Comparison of ENCODE assay signal across 19 cellular contexts in genomic region chrX:150868625-150869024, GRCh38. TPM values are rescaled to one million over a fixed set of nuclear protein-coding genes. Genes with fewer than 3 reads are reported as not detected.
DNase-seq lines count a peak whose midpoint lies in the region; ATAC-seq, FAIRE-seq and TF ChIP-seq lines count a peak whose summit lies in the region.
"Had no signal": no experiment of that assay in that cellular context is flagged by ENCODE, and none has a peak within 500 bp of the region (broad histone marks: within the 10 kb centered on the region; RNA-seq: fewer than 3 reads in every experiment).

No MANE protein-coding gene starts in this region.

- TF ChIP-seq CTCF in left ventricle myocardium inferior (IDR thresholded peaks at IDR 0.05; ENCODE audit: borderline replicate concordance) (no peak), astrocyte (IDR thresholded peaks at IDR 0.05; ENCODE audit: insufficient read depth, low read depth, low read length) (no peak), colonic mucosa (IDR thresholded peaks at IDR 0.05) (no peak)

- peaks cover 17% of the 10 kb centered on the region for H3K4me1 Mint-ChIP-seq in astrocyte (ENCODE audit: low read depth, unreplicated experiment)
- peaks cover 35% of the 10 kb centered on the region for H3K4me1 Mint-ChIP-seq in stimulated activated memory B cell treated with anti-CD40 and anti-IgM and Interleukin-4, amounts not matched to agents 10 μg/mL and 1 μg/mL and 100 μg/mL, for 72 hours

- no peak overlapping the region for H3K4me3 Mint-ChIP-seq in astrocyte (ENCODE audit: unreplicated experiment)
- no peak overlapping the region for H3K4me3 Mint-ChIP-seq in stimulated activated memory B cell treated with anti-CD40 and anti-IgM and Interleukin-4, amounts not matched to agents 10 μg/mL and 1 μg/mL and 100 μg/mL, for 72 hours

- H3K27ac ChIP-seq in left ventricle myocardium inferior (replicated peaks) (peak overlapping the region; percentile 85), astrocyte (ENCODE audit: low read depth, low read length) (no peak overlapping the region), colonic mucosa (no peak overlapping the region)

- no peak for DNase-seq in left ventricle myocardium inferior
- DNase-seq in Right ventricle myocardium inferior (ENCODE audit: missing footprints) = no peak
- DNase-seq in astrocyte (ENCODE audit: low read depth) = no peak
- DNase-seq in colonic mucosa = no peak
- no peak for DNase-seq in stimulated activated naive CD8-positive, alpha-beta T cell treated with anti-CD3 and anti-CD28 coated beads, Interleukin-15, Interleukin-2, amounts not matched to agents 100 U/mL and 50 U/mL, for 24 hours
- DNase-seq in SW480 (ENCODE audit: low spot score) = no peak
- DNase-seq: 8988T, Calu3, DMS79 treated with DMSO at 0.1 percent for 48 hours, NCI-H1092, NCI-H1694, NCI-H2107, NCI-H226, NCI-H526 treated with DMSO at 0.1 percent for 48 hours, PC-3 had no signal

- H3K36me3 ChIP-seq in left ventricle myocardium inferior = no peaks in the 10 kb centered on the region
- no peaks in the 10 kb centered on the region for H3K36me3 ChIP-seq in astrocyte (ENCODE audit: insufficient read depth, low read length)
- no peaks in the 10 kb centered on the region for H3K36me3 ChIP-seq in colonic mucosa
- H3K36me3 ChIP-seq: HAP-1 had no signal

- H4K20me1 ChIP-seq in astrocyte (ENCODE audit: insufficient read depth, low read length) = peaks cover 3% of the 10 kb centered on the region

- ATAC-seq in Right ventricle myocardium inferior = no peak
- peak; percentile 40 for ATAC-seq in HG03175 (IDR thresholded peaks at IDR 0.05; ENCODE audit: unreplicated experiment)
- no peak for ATAC-seq in stimulated activated memory B cell treated with anti-CD40 and anti-IgM and Interleukin-4, amounts not matched to agents 10 μg/mL and 1 μg/mL and 100 μg/mL, for 72 hours
- ATAC-seq in stimulated activated naive CD8-positive, alpha-beta T cell treated with anti-CD3 and anti-CD28 coated beads, Interleukin-15, Interleukin-2, amounts not matched to agents 100 U/mL and 50 U/mL, for 24 hours = no peak
- ATAC-seq: PC-3 had no signal

- peaks cover 5% of the 10 kb centered on the region for H3K36me3 Mint-ChIP-seq in astrocyte (ENCODE audit: low read depth, unreplicated experiment)
- peaks cover 8% of the 10 kb centered on the region for H3K36me3 Mint-ChIP-seq in stimulated activated memory B cell treated with anti-CD40 and anti-IgM and Interleukin-4, amounts not matched to agents 10 μg/mL and 1 μg/mL and 100 μg/mL, for 72 hours

- no peaks in the 10 kb centered on the region for H3K79me2 ChIP-seq in astrocyte (ENCODE audit: insufficient read depth, low read length)

- no peaks in the 10 kb centered on the region for H3K27me3 Mint-ChIP-seq in astrocyte (ENCODE audit: low read depth, unreplicated experiment)
- no peaks in the 10 kb centered on the region for H3K27me3 Mint-ChIP-seq in stimulated activated memory B cell treated with anti-CD40 and anti-IgM and Interleukin-4, amounts not matched to agents 10 μg/mL and 1 μg/mL and 100 μg/mL, for 72 hours

- intact Hi-C loops in left ventricle myocardium inferior (cut with micrococcal nuclease) = no loop called here
- intact Hi-C loops in Right ventricle myocardium inferior (cut with DNase I) = no loop called here
- intact Hi-C loops in colonic mucosa (cut with DNase I) = no loop called here

- H3K9ac ChIP-seq in astrocyte (ENCODE audit: low read length) (no peak overlapping the region), colonic mucosa (ENCODE audit: low read depth in 2 of 2, low read length in 2 of 2) (no peak overlapping the region)

- H3K9me3 ChIP-seq in left ventricle myocardium inferior (replicated peaks) (no peaks in the 10 kb centered on the region), astrocyte (ENCODE audit: insufficient read depth, low read depth, low read length) (no peaks in the 10 kb centered on the region), colonic mucosa (no peaks in the 10 kb centered on the region)
- H3K9me3 ChIP-seq: HAP-1 had no signal

- H3K4me3 ChIP-seq in left ventricle myocardium inferior (no peak overlapping the region), astrocyte (ENCODE audit: insufficient read depth, low read depth, low read length) (no peak overlapping the region), colonic mucosa (no peak overlapping the region)
- H3K4me3 ChIP-seq: HAP-1 had no signal

- H3K4me2 ChIP-seq in astrocyte (ENCODE audit: low read length) = no peak overlapping the region

- H3K27me3 ChIP-seq in left ventricle myocardium inferior (ENCODE audit: low read depth) (no peaks in the 10 kb centered on the region), astrocyte (ENCODE audit: insufficient read depth, low read length) (no peaks in the 10 kb centered on the region), colonic mucosa (no peaks in the 10 kb centered on the region)

- H2AFZ ChIP-seq in astrocyte (ENCODE audit: low read depth, low read length) = no peak overlapping the region

- no peaks in the 10 kb centered on the region for H3K9me3 Mint-ChIP-seq in astrocyte (ENCODE audit: unreplicated experiment)
- no peaks in the 10 kb centered on the region for H3K9me3 Mint-ChIP-seq in stimulated activated memory B cell treated with anti-CD40 and anti-IgM and Interleukin-4, amounts not matched to agents 10 μg/mL and 1 μg/mL and 100 μg/mL, for 72 hours

- H3K27ac Mint-ChIP-seq in astrocyte (ENCODE audit: unreplicated experiment) = no peak overlapping the region
- H3K27ac Mint-ChIP-seq in stimulated activated memory B cell treated with anti-CD40 and anti-IgM and Interleukin-4, amounts not matched to agents 10 μg/mL and 1 μg/mL and 100 μg/mL, for 72 hours = peak overlapping the region; percentile 57

- H3K4me1 ChIP-seq in left ventricle myocardium inferior (peaks cover 49% of the 10 kb centered on the region), astrocyte (ENCODE audit: insufficient read depth, low read length) (peaks cover 2% of the 10 kb centered on the region), colonic mucosa (no peaks in the 10 kb centered on the region)
- H3K4me1 ChIP-seq: HAP-1 had no signal

- FAIRE-seq in astrocyte (lab: Jason Lieb, UNC) = peak; percentile 78
- FAIRE-seq: G401.6 had no signal

RNA-seq across cellular contexts. Expression of gene CD99L2, which starts 29.8 kb away (rescaled TPM):
- total RNA-seq in left ventricle myocardium inferior (68.1 TPM), Right ventricle myocardium inferior (81.4 TPM), astrocyte (38.4 and 41.2 TPM in 2 replicates), colonic mucosa (10 to 100 TPM; 12.3 to 15.4 TPM)
